18 cellular contexts compared by ENCODE assay signal in the genomic region with DNA sequence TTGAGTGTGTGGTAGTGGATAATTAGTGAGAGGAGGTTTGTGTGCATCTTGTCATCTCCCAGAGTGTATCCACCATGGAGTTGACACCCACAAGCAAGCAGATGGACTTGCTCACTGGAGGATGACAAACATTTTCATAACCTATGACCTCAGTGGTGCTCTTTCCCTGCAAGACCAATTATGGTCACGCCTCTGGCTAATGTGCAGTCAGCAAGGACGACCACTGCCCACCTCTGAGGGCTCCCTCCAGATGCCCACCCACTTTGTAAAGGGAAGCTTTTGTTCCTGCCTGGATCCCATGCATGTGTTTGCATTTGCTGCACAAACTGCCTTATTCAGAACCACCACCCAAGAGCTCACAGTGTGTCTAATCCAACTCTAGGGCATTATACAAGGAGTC.
DNase-seq lines count a peak whose midpoint lies in the region; ATAC-seq and TF ChIP-seq lines count a peak whose summit lies in the region.
"Had no signal": no experiment of that assay in that cellular context is flagged by ENCODE, and none has a peak within 500 bp of the region (broad histone marks: within the 10 kb centered on the region; RNA-seq: fewer than 3 reads in every experiment).

No MANE protein-coding gene starts in this region.

- no peaks in the 10 kb centered on the region for H3K9me3 ChIP-seq in CD4-positive, alpha-beta T cell (ENCODE audit: control insufficient read depth, low read length)
- H3K9me3 ChIP-seq in SK-N-MC (ENCODE audit: low read depth, low read length) (no peaks in the 10 kb centered on the region), iPS-18c (ENCODE audit: control insufficient read depth, insufficient read depth, low read length) (peaks cover 22% of the 10 kb centered on the region), BE2C (no peaks in the 10 kb centered on the region)
- H3K9me3 ChIP-seq: BLaER1, Caco-2 had no signal

- ATAC-seq in CD4-positive, alpha-beta T cell (ENCODE audit: poor library complexity): no peak

- peaks cover 6% of the 10 kb centered on the region for H3K27me3 Mint-ChIP-seq in activated CD4-positive, alpha-beta T cell treated with anti-CD3 and anti-CD28 coated beads, Interleukin-2, amount 10 ng/mL, durations not matched to agents 7 days and 5 days
- H3K27me3 Mint-ChIP-seq in CD4-positive, alpha-beta T cell: no peaks in the 10 kb centered on the region

- H3K36me3 ChIP-seq in SK-N-MC (ENCODE audit: insufficient read depth, low read length): no peaks in the 10 kb centered on the region; the same call in 1 of the 2 replicates
- H3K36me3 ChIP-seq in BE2C: no peaks in the 10 kb centered on the region
- H3K36me3 ChIP-seq: BLaER1 had no signal

- H3K9ac ChIP-seq in SK-N-MC (ENCODE audit: insufficient read length): no peak overlapping the region
- H3K9ac ChIP-seq: BLaER1 had no signal

- CTCF ChIA-PET in activated CD4-positive, alpha-beta T cell treated with anti-CD3 and anti-CD28 coated beads, Interleukin-2, amount 10 ng/mL, durations not matched to agents 7 days and 5 days (lab: Charles Lee): interaction anchor here (0.6 to 8.3 kb wide), 8 partner anchors 9 to 339 kb away, joined by 3 to 90 read pairs (median 4); no protein-coding TSS in a partner anchor
- CTCF ChIA-PET in CD4-positive, alpha-beta T cell (lab: Charles Lee): interaction anchor here (1.0 to 5.0 kb wide), 5 partner anchors 9 to 252 kb away, joined by 3 to 25 read pairs (median 5); no protein-coding TSS in a partner anchor

- POLR2A ChIA-PET in activated CD4-positive, alpha-beta T cell treated with anti-CD3 and anti-CD28 coated beads, Interleukin-2, amount 10 ng/mL, durations not matched to agents 7 days and 5 days (lab: Charles Lee): no interaction called here
- POLR2A ChIA-PET in CD4-positive, alpha-beta T cell (lab: Charles Lee): no interaction called here

- H3K4me1 Mint-ChIP-seq in activated CD4-positive, alpha-beta T cell treated with anti-CD3 and anti-CD28 coated beads, Interleukin-2, amount 10 ng/mL, durations not matched to agents 7 days and 5 days: peaks cover 74% of the 10 kb centered on the region
- peaks cover 88% of the 10 kb centered on the region for H3K4me1 Mint-ChIP-seq in CD4-positive, alpha-beta T cell (ENCODE audit: low read depth)

- H3K4me3 ChIP-seq in SK-N-MC (no peak overlapping the region), iPS-18c (ENCODE audit: insufficient read depth, low read depth, low read length) (peak overlapping the region; percentile 15; the same call in 1 of the 2 replicates), BE2C (ENCODE audit: low read depth, low read length) (no peak overlapping the region)
- H3K4me3 ChIP-seq: BLaER1, PC-9 had no signal

- no peaks in the 10 kb centered on the region for H3K9me3 Mint-ChIP-seq in activated CD4-positive, alpha-beta T cell treated with anti-CD3 and anti-CD28 coated beads, Interleukin-2, amount 10 ng/mL, durations not matched to agents 7 days and 5 days
- no peaks in the 10 kb centered on the region for H3K9me3 Mint-ChIP-seq in CD4-positive, alpha-beta T cell

- no peaks in the 10 kb centered on the region for H3K27me3 ChIP-seq in CD4-positive, alpha-beta T cell (ENCODE audit: control insufficient read depth, insufficient read depth, low read length)
- H3K27me3 ChIP-seq in BE2C: no peaks in the 10 kb centered on the region
- H3K27me3 ChIP-seq: BLaER1 had no signal

- no peak for DNase-seq in activated CD4-positive, alpha-beta T cell treated with anti-CD3 and anti-CD28 coated beads, Interleukin-2, amount 10 ng/mL, durations not matched to agents 7 days and 5 days
- no peak for DNase-seq in activated CD4-positive, alpha-beta T cell treated with anti-CD3 and anti-CD28 coated beads, Interleukin-2, amount 50 U/mL, for 4 hours
- no peak for DNase-seq in CD4-positive, alpha-beta T cell
- DNase-seq in SK-N-MC (ENCODE audit: low read depth, low spot score) (no peak), T1000 (lab: John Stamatoyannopoulos, UW) (no peak), BE2C (no peak), GDM1 (lab: John Stamatoyannopoulos, UW) (no peak)
- DNase-seq: Caco-2, DMS153, EL, Karpas-422, NCI-H1105, NCI-H1694, NCI-H2227 treated with DMSO at 0.1 percent for 48 hours, NCI-H524, PC-9 had no signal

- no peak overlapping the region for H3K27ac ChIP-seq in CD4-positive, alpha-beta T cell (ENCODE audit: low read depth, low read length)
- H3K27ac ChIP-seq in SK-N-MC: peak overlapping the region; percentile 68; the same call in 1 of the 2 replicates
- H3K27ac ChIP-seq: BLaER1, PC-9 had no signal

- H3K27ac Mint-ChIP-seq in activated CD4-positive, alpha-beta T cell treated with anti-CD3 and anti-CD28 coated beads, Interleukin-2, amount 10 ng/mL, durations not matched to agents 7 days and 5 days: peak overlapping the region; percentile 37
- peak overlapping the region; percentile 98 for H3K27ac Mint-ChIP-seq in CD4-positive, alpha-beta T cell

- no peaks in the 10 kb centered on the region for H3K4me1 ChIP-seq in BE2C
- H3K4me1 ChIP-seq: Caco-2 had no signal

- intact Hi-C loops in CD4-positive, alpha-beta T cell (cut with DNase I, micrococcal nuclease): no loop called here

- no peak overlapping the region for H3K4me3 Mint-ChIP-seq in activated CD4-positive, alpha-beta T cell treated with anti-CD3 and anti-CD28 coated beads, Interleukin-2, amount 10 ng/mL, durations not matched to agents 7 days and 5 days
- H3K4me3 Mint-ChIP-seq in CD4-positive, alpha-beta T cell: no peak overlapping the region

- H3K36me3 Mint-ChIP-seq in activated CD4-positive, alpha-beta T cell treated with anti-CD3 and anti-CD28 coated beads, Interleukin-2, amount 10 ng/mL, durations not matched to agents 7 days and 5 days (ENCODE audit: low read depth): no peaks in the 10 kb centered on the region
- no peaks in the 10 kb centered on the region for H3K36me3 Mint-ChIP-seq in CD4-positive, alpha-beta T cell (ENCODE audit: low read depth)

- TF ChIP-seq CTCF in CD4-positive, alpha-beta T cell (IDR thresholded peaks at IDR 0.05): no peak
- TF ChIP-seq CTCF in BE2C (IDR thresholded peaks at IDR 0.05; ENCODE audit: low read depth, low read length): no peak
